Comparison of ENCODE assay signal across 14 cellular contexts in the genomic region with DNA sequence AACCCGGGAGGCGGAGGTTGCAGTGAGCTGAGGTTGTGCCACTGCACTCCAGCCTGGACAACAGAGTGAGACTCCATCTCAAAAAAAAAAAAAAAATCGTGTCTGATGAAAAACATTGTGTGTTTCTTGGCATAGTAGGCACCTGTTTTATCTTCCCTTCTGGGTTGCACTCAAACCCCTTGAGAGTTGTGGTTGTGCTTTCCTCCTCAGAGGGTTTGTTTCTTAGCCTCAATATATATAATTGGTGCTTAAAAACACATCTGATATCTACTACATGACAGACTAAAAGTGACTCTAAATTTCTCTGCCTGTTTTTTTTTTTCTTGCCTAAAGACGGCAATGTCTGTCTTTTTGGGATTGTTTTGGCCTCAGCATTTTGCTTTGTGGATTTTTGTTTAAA. TPM values are rescaled to one million over a fixed set of nuclear protein-coding genes. Genes with fewer than 3 reads are reported as not detected.
A peak's percentile ranks its signal among the peaks of the same experiment; 100 is the strongest.
DNase-seq lines count a peak whose midpoint lies in the region; ATAC-seq and TF ChIP-seq lines count a peak whose summit lies in the region.
"Had no signal": no experiment of that assay in that cellular context is flagged by ENCODE, and none has a peak within 500 bp of the region (broad histone marks: within the 10 kb centered on the region; RNA-seq: fewer than 3 reads in every experiment).

No MANE protein-coding gene starts in this region.

- ATAC-seq in GM19025 (IDR thresholded peaks at IDR 0.05; ENCODE audit: low read depth, unreplicated experiment) (peak; percentile 50), HG02571 (IDR thresholded peaks at IDR 0.05; ENCODE audit: unreplicated experiment) (peak; percentile 46), HG03521 (IDR thresholded peaks at IDR 0.05; ENCODE audit: unreplicated experiment) (peak; percentile 39), gastrocnemius medialis (no peak)
- ATAC-seq: natural killer cell treated with Interleukin-12 subunit alpha and Interleukin-12 subunit beta and Interleukin-15 and Interleukin-18, amount 100 ng/mL, for 72 hours had no signal

- TF ChIP-seq CTCF in gastrocnemius medialis (IDR thresholded peaks at IDR 0.05 in 4 of 5, conservative IDR thresholded peaks at IDR 0.05 in 1 of 5), result no peak
- TF ChIP-seq CTCF in endodermal cell (conservative IDR thresholded peaks at IDR 0.05), result no peak
- no peak for TF ChIP-seq CTCF in mesothelial cell of epicardium (IDR thresholded peaks at IDR 0.05; ENCODE audit: unreplicated experiment)

- H3K36me3 ChIP-seq in gastrocnemius medialis (no peaks in the 10 kb centered on the region), endodermal cell (ENCODE audit: control insufficient read depth, insufficient read depth, low read length) (no peaks in the 10 kb centered on the region)

- H3K9me3 Mint-ChIP-seq in endodermal cell, result no peaks in the 10 kb centered on the region
- no peaks in the 10 kb centered on the region for H3K9me3 Mint-ChIP-seq in mesothelial cell of epicardium
- H3K9me3 Mint-ChIP-seq: natural killer cell treated with Interleukin-12 subunit alpha and Interleukin-12 subunit beta and Interleukin-15 and Interleukin-18, amount 100 ng/mL, for 72 hours had no signal

- H3K27ac Mint-ChIP-seq in endodermal cell (no peak overlapping the region), mesothelial cell of epicardium (no peak overlapping the region)

- no peaks in the 10 kb centered on the region for H3K27me3 ChIP-seq in gastrocnemius medialis
- H3K27me3 ChIP-seq in endodermal cell (ENCODE audit: control insufficient read depth, insufficient read depth, low read length, poor library complexity, severe bottlenecking), result no peaks in the 10 kb centered on the region
- H3K27me3 ChIP-seq: SJSA1 had no signal

- TF ChIP-seq POLR2A in gastrocnemius medialis (IDR thresholded peaks at IDR 0.05), result no peak

- intact Hi-C loops in gastrocnemius medialis (cut with DNase I; ENCODE audit: low total_unique reads), result no loop called here

- H3K27me3 Mint-ChIP-seq in endodermal cell (ENCODE audit: insufficient read depth), result no peaks in the 10 kb centered on the region
- no peaks in the 10 kb centered on the region for H3K27me3 Mint-ChIP-seq in mesothelial cell of epicardium (ENCODE audit: low read depth)
- H3K27me3 Mint-ChIP-seq: natural killer cell treated with Interleukin-12 subunit alpha and Interleukin-12 subunit beta and Interleukin-15 and Interleukin-18, amount 100 ng/mL, for 72 hours had no signal

- H3K9me3 ChIP-seq in gastrocnemius medialis (no peaks in the 10 kb centered on the region), endodermal cell (ENCODE audit: control insufficient read depth, low read length) (no peaks in the 10 kb centered on the region)
- H3K9me3 ChIP-seq: SJSA1 had no signal

- H3K4me1 Mint-ChIP-seq in endodermal cell (peaks cover 43% of the 10 kb centered on the region), mesothelial cell of epicardium (peaks cover 43% of the 10 kb centered on the region)

- no peak overlapping the region for H3K9ac ChIP-seq in endodermal cell (ENCODE audit: extremely low read depth, low read length, poor library complexity, severe bottlenecking)

- H3K27ac ChIP-seq in gastrocnemius medialis (peak overlapping the region; percentile 90 to 99 (median 95)), endodermal cell (ENCODE audit: low read depth, low read length) (no peak overlapping the region)
- H3K27ac ChIP-seq: SJSA1 had no signal

- WGBS in endodermal cell (ENCODE audit: insufficient coverage in 1 of 2, insufficient read length in 1 of 2), 2 experiments, result 71 to 90% methylated on average over 3 to 4 of the region's 4 CpGs

- in situ Hi-C loops in gastrocnemius medialis (cut with MboI; ENCODE audit: low sequenced_read_pairs in 4 of 4), result no loop called here

- peaks cover 19% of the 10 kb centered on the region for H3K36me3 Mint-ChIP-seq in endodermal cell (ENCODE audit: low read depth)
- peaks cover 11% of the 10 kb centered on the region for H3K36me3 Mint-ChIP-seq in mesothelial cell of epicardium
- H3K36me3 Mint-ChIP-seq: natural killer cell treated with Interleukin-12 subunit alpha and Interleukin-12 subunit beta and Interleukin-15 and Interleukin-18, amount 100 ng/mL, for 72 hours had no signal

- H3K4me1 ChIP-seq in gastrocnemius medialis (peaks cover 75 to 86% of the 10 kb centered on the region in 2 donors), endodermal cell (ENCODE audit: control insufficient read depth, insufficient read depth, low read length) (peaks cover 8% of the 10 kb centered on the region)

- DNase-seq in gastrocnemius medialis, result no peak
- no peak for DNase-seq in endodermal cell
- DNase-seq in glomerular visceral epithelial cell (ENCODE audit: extremely low spot score), result no peak
- DNase-seq in mesothelial cell of epicardium (ENCODE audit: low spot score in 2 of 2, unreplicated experiment in 2 of 2), result no peak
- DNase-seq: activated CD4-positive, alpha-beta T cell treated with anti-CD3 and anti-CD28 coated beads, Interleukin-2, amount 50 U/mL, for 1 hour; DMS153; IMR-90; NCI-H226; stimulated activated CD4-positive, alpha-beta T cell treated with anti-CD3 and anti-CD28 coated beads, Interleukin-12 subunit alpha, Interleukin-12 subunit beta, amount 100 ng/mL, for 4 hours had no signal

- no peak overlapping the region for H3K4me3 ChIP-seq in gastrocnemius medialis
- no peak overlapping the region for H3K4me3 ChIP-seq in endodermal cell (ENCODE audit: low read length)
- H3K4me3 ChIP-seq: SJSA1 had no signal

- no peak overlapping the region for H3K4me3 Mint-ChIP-seq in endodermal cell
- H3K4me3 Mint-ChIP-seq in mesothelial cell of epicardium, result no peak overlapping the region
- H3K4me3 Mint-ChIP-seq: natural killer cell treated with Interleukin-12 subunit alpha and Interleukin-12 subunit beta and Interleukin-15 and Interleukin-18, amount 100 ng/mL, for 72 hours had no signal

RNA-seq across cellular contexts. Expression of a gene that starts 7.6 kb away (rescaled TPM):
- total RNA-seq in gastrocnemius medialis, result 10 to 100 TPM; 27.1 to 62.7 (median 51.2) TPM
- 10 to 100 TPM; 22.7 to 30.5 TPM for total RNA-seq in endodermal cell
- 20.6 TPM for polyA plus RNA-seq in endodermal cell (2013, experiment 1 of 2)
- 21.0 TPM for polyA plus RNA-seq in endodermal cell (2013, experiment 2 of 2)
- 26.1 to 29.2 TPM (median 27.3 TPM) in 3 replicates for total RNA-seq in mesothelial cell of epicardium

RNA-seq across cellular contexts. Expression of a gene that starts 35.7 kb away (rescaled TPM):
- 1,000 to 10,000 TPM; 1,370 to 1,628 (median 1,557) TPM for total RNA-seq in gastrocnemius medialis
- 1,000 to 10,000 TPM; 2,011 to 2,129 TPM for total RNA-seq in endodermal cell
- polyA plus RNA-seq in endodermal cell (2013, experiment 1 of 2), result 3,347 TPM
- 3,114 TPM for polyA plus RNA-seq in endodermal cell (2013, experiment 2 of 2)
- total RNA-seq in mesothelial cell of epicardium, result 1,989 to 2,052 TPM (median 2,046 TPM) in 3 replicates

RNA-seq across cellular contexts. Expression of a gene that starts 35.9 kb away (rescaled TPM):
- 10 to 100 TPM; 25.1 to 42.1 (median 34.7) TPM for total RNA-seq in gastrocnemius medialis
- total RNA-seq in endodermal cell, result 1 to 10 TPM; 6.3 to 6.9 TPM
- 11.6 TPM for polyA plus RNA-seq in endodermal cell (2013, experiment 1 of 2)
- 9.2 TPM for polyA plus RNA-seq in endodermal cell (2013, experiment 2 of 2)
- total RNA-seq in mesothelial cell of epicardium, result 8.0 to 8.7 TPM (median 8.1 TPM) in 3 replicates

Comparison
In these comparisons a context has a peak if more than half of its experiments do, and no peak if none do; other contexts are left out.
1. ATAC-seq: peak in GM19025 (single experiment), HG02571 (single experiment) and HG03521 (single experiment); none in gastrocnemius medialis (0 of 2).